ENCODE assay signal across 8 cellular contexts in the genomic region with DNA sequence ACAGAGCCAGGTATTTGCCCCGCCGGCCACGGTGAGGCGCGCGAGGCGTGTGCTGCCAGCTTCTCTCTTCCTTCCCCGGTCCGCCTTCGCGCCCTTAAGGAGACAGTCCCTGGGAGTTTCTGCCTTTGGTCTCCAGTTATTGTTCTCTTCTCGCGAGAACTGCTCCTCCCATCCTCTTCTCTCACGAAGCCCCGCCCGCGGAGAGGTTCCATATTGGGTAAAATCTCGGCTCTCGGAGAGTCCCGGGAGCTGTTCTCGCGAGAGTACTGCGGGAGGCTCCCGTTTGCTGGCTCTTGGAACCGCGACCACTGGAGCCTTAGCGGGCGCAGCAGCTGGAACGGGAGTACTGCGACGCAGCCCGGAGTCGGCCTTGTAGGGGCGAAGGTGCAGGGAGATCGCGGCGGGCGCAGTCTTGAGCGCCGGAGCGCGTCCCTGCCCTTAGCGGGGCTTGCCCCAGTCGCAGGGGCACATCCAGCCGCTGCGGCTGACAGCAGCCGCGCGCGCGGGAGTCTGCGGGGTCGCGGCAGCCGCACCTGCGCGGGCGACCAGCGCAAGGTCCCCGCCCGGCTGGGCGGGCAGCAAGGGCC. TPM values are rescaled to one million over a fixed set of nuclear protein-coding genes. Genes with fewer than 3 reads are reported as not detected.
DNase-seq lines count a peak whose midpoint lies in the region; ATAC-seq and TF ChIP-seq lines count a peak whose summit lies in the region.

A gene (plus strand): TSS at position 308 of the 587 bp plus-strand sequence. CDS start 350 bp downstream, outside the sequence.

- H3K4me1 Mint-ChIP-seq in activated naive CD4-positive, alpha-beta T cell treated with anti-CD3 and anti-CD28 coated beads, Interleukin-2, amount 50 U/mL, for 24 hours = peaks cover 43% of the 10 kb centered on the region

- H3K4me3 Mint-ChIP-seq in activated naive CD4-positive, alpha-beta T cell treated with anti-CD3 and anti-CD28 coated beads, Interleukin-2, amount 50 U/mL, for 24 hours = peak within 1 kb of the TSS; percentile 94

- H3K4me1 ChIP-seq in suprapubic skin = peaks cover 38% of the 10 kb centered on the region

- peak within 1 kb of the TSS; percentile 99 for H3K4me3 ChIP-seq in suprapubic skin

- peak within 1 kb of the TSS; percentile 98 for H3K27ac ChIP-seq in suprapubic skin

- H3K27me3 Mint-ChIP-seq in activated naive CD4-positive, alpha-beta T cell treated with anti-CD3 and anti-CD28 coated beads, Interleukin-2, amount 50 U/mL, for 24 hours = peaks cover 15% of the 10 kb centered on the region

- TF ChIP-seq EP300 in suprapubic skin (IDR thresholded peaks at IDR 0.05) = no peak

- 0% methylated on average over 22 of the region's 62 CpGs for WGBS in suprapubic skin

- no peaks in the 10 kb centered on the region for H3K36me3 Mint-ChIP-seq in activated naive CD4-positive, alpha-beta T cell treated with anti-CD3 and anti-CD28 coated beads, Interleukin-2, amount 50 U/mL, for 24 hours

- H3K36me3 ChIP-seq in suprapubic skin = no peaks in the 10 kb centered on the region

- no peaks in the 10 kb centered on the region for H3K9me3 ChIP-seq in suprapubic skin

- peak; percentile 85 for ATAC-seq in HG02610 (IDR thresholded peaks at IDR 0.05; ENCODE audit: unreplicated experiment)
- ATAC-seq in SK-N-SH treated with all-trans-retinoic acid at 6 μM for 48 hours = peak; percentile 91

- H3K27me3 ChIP-seq in suprapubic skin = peaks cover 8% of the 10 kb centered on the region

- TF ChIP-seq POLR2A in GM10847 (IDR thresholded peaks at IDR 0.05; ENCODE audit: extremely low read depth, insufficient read length) (peak; percentile 93), suprapubic skin (IDR thresholded peaks at IDR 0.05) (peak; percentile 83 to 91)

- peak; percentile 100 for DNase-seq in NCI-H1092 (lab: John Stamatoyannopoulos, UW)
- DNase-seq in germinal center (ENCODE audit: low spot score) = peak; percentile 94
- DNase-seq in nucleus accumbens (lab: John Stamatoyannopoulos, UW) = peak; percentile 60 to 99 (median 97)
- peak; percentile 99 for DNase-seq in suprapubic skin (ENCODE audit: low spot score in 2 of 2)

- peak within 1 kb of the TSS; percentile 91 for H3K27ac Mint-ChIP-seq in activated naive CD4-positive, alpha-beta T cell treated with anti-CD3 and anti-CD28 coated beads, Interleukin-2, amount 50 U/mL, for 24 hours

- TF ChIP-seq CTCF in suprapubic skin (IDR thresholded peaks at IDR 0.05) = peak; percentile 89 to 96

- H3K9me3 Mint-ChIP-seq in activated naive CD4-positive, alpha-beta T cell treated with anti-CD3 and anti-CD28 coated beads, Interleukin-2, amount 50 U/mL, for 24 hours = no peaks in the 10 kb centered on the region

TF ChIP-seq in SK-N-SH treated with all-trans-retinoic acid at 6 μM for 48 hours, 23 proteins besides CTCF, POLR2A, EP300 and RAD21:
- TF ChIP-seq, protein P1, sequence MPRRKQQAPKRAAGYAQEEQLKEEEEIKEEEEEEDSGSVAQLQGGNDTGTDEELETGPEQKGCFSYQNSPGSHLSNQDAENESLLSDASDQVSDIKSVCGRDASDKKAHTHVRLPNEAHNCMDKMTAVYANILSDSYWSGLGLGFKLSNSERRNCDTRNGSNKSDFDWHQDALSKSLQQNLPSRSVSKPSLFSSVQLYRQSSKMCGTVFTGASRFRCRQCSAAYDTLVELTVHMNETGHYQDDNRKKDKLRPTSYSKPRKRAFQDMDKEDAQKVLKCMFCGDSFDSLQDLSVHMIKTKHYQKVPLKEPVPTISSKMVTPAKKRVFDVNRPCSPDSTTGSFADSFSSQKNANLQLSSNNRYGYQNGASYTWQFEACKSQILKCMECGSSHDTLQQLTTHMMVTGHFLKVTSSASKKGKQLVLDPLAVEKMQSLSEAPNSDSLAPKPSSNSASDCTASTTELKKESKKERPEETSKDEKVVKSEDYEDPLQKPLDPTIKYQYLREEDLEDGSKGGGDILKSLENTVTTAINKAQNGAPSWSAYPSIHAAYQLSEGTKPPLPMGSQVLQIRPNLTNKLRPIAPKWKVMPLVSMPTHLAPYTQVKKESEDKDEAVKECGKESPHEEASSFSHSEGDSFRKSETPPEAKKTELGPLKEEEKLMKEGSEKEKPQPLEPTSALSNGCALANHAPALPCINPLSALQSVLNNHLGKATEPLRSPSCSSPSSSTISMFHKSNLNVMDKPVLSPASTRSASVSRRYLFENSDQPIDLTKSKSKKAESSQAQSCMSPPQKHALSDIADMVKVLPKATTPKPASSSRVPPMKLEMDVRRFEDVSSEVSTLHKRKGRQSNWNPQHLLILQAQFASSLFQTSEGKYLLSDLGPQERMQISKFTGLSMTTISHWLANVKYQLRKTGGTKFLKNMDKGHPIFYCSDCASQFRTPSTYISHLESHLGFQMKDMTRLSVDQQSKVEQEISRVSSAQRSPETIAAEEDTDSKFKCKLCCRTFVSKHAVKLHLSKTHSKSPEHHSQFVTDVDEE (CRISPR knock-in tag; IDR thresholded peaks at IDR 0.05) = no peak
- TF ChIP-seq PPARA (CRISPR knock-in tag; IDR thresholded peaks at IDR 0.05; ENCODE audit: borderline replicate concordance) (no peak), ISL1 (CRISPR knock-in tag; IDR thresholded peaks at IDR 0.05) (no peak), ZFP30 (CRISPR knock-in tag; IDR thresholded peaks at IDR 0.05) (no peak), ZNF8 (CRISPR knock-in tag; IDR thresholded peaks at IDR 0.05) (no peak), ZNF565 (CRISPR knock-in tag; conservative IDR thresholded peaks at IDR 0.05; ENCODE audit: low read depth) (no peak), CSDC2 (CRISPR knock-in tag; IDR thresholded peaks at IDR 0.05) (no peak), ZFP3 (CRISPR knock-in tag; IDR thresholded peaks at IDR 0.05) (no peak)

RNA-seq across cellular contexts. Expression of the gene that starts here (rescaled TPM):
- 100 to 1,000 TPM in 1 of 4 donors, 10 to 100 TPM in 3; 51.7 to 105 (median 57.8) TPM for total RNA-seq in suprapubic skin

Comparison
In these comparisons a context has a peak if more than half of its experiments do, and no peak if none do; other contexts are left out.
1. Peak in every context shown above with its lines: DNase-seq, ATAC-seq, H3K4me3 ChIP-seq and H3K27ac ChIP-seq.